1 cellular context compared by ENCODE assay signal in the genomic region with DNA sequence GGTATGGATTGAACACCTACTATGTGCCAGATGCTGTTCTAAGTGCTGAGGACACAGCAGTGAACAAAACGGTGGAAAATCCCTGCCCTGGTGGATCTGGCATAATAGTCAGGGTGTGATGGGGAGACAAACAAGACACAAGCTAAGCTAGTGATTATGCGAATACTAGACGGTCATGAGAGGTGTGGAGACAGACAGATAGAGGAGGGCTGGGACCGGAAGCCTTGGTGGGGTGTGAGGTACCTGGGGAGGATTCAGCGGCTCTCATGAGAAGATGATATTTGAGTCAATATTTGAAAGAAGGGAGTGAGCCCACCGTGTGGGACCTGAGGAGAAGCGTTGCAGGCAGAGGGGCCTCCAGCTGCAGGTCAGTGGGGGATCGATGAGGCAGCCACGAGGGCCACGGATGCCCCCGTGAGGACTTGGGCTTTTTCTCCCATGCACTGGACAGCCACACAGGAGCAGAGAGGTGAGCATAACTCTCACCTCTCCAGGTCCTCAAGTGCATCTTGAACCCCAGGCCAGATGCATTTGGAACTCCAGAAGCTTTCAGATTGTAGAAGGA.
A peak's percentile ranks its signal among the peaks of the same experiment; 100 is the strongest.
TF ChIP-seq lines count a peak whose summit lies in the region.

No MANE protein-coding gene starts in this region.

TF ChIP-seq in K562, 482 proteins besides CTCF, POLR2A, EP300 and RAD21:
- TF ChIP-seq ZKSCAN1 (IDR thresholded peaks at IDR 0.05; ENCODE audit: low read depth, low read length) (peak; percentile 66; the same call in 1 of the 2 replicates), ZNF76 (CRISPR knock-in tag; IDR thresholded peaks at IDR 0.05; ENCODE audit: borderline replicate concordance) (no peak)
